Comparison of ENCODE assay signal across 1 cellular context in the genomic region with DNA sequence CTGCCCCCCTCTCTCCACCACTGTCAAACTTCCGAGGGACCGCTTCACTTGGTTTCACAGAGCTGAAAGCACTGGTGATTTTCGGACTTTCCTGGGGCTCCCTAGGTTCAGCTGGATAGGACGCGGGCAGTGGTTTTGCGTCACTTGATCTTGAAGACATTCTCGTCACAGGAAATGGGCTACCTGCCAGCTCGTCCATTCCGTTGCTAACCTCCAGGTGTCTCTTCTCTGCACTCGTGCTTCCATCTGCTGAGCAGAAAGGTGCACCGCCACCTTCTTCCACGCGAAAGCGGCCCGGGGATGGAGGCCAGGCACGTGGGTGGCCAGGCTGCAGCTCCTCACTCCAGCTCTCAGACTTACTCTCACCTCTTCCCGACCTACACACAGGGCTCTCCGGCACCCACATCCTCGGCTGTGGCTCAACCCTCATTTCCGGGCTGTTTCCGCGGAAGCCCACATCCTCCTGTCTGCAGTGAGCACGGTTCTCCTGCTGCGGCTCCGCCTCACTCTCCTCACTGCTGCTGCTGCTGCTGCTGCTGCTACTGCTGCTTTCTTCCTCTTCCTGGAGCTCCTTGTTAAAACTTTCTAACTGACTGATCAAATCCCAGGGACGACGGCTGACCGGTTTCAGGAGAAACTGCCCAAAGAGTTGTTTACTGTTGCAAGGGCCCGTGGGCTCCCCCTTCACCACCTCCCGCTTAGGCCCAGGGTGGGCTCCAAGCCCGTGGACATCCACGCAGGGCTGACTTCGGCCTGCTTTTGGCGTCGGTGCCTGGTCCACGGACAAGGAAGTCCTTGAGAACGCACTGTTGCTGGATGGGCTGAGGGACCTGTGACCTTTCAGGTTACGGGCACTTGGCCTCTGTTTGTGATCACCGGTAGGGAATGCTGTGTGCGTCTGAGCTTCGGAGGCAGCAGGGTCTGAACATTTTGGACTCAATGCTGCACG.
TF ChIP-seq lines count a peak whose summit lies in the region.

No MANE protein-coding gene starts in this region.

TF ChIP-seq in SK-N-SH, 30 proteins besides CTCF, POLR2A, EP300 and RAD21 (continued from another document):
- TF ChIP-seq, protein P1, sequence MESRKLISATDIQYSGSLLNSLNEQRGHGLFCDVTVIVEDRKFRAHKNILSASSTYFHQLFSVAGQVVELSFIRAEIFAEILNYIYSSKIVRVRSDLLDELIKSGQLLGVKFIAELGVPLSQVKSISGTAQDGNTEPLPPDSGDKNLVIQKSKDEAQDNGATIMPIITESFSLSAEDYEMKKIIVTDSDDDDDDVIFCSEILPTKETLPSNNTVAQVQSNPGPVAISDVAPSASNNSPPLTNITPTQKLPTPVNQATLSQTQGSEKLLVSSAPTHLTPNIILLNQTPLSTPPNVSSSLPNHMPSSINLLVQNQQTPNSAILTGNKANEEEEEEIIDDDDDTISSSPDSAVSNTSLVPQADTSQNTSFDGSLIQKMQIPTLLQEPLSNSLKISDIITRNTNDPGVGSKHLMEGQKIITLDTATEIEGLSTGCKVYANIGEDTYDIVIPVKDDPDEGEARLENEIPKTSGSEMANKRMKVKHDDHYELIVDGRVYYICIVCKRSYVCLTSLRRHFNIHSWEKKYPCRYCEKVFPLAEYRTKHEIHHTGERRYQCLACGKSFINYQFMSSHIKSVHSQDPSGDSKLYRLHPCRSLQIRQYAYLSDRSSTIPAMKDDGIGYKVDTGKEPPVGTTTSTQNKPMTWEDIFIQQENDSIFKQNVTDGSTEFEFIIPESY (IDR thresholded peaks at IDR 0.05; ENCODE audit: borderline replicate concordance, low read depth): no peak
- TF ChIP-seq, protein P2, sequence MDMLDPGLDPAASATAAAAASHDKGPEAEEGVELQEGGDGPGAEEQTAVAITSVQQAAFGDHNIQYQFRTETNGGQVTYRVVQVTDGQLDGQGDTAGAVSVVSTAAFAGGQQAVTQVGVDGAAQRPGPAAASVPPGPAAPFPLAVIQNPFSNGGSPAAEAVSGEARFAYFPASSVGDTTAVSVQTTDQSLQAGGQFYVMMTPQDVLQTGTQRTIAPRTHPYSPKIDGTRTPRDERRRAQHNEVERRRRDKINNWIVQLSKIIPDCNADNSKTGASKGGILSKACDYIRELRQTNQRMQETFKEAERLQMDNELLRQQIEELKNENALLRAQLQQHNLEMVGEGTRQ (IDR thresholded peaks at IDR 0.05; ENCODE audit: borderline replicate concordance, low read depth, low read length): no peak
- TF ChIP-seq CHD2 (IDR thresholded peaks at IDR 0.05; ENCODE audit: low read length, partially characterized antibody) (no peak), GABPA (IDR thresholded peaks at IDR 0.05; ENCODE audit: low read depth) (no peak)
- TF ChIP-seq, protein P3, sequence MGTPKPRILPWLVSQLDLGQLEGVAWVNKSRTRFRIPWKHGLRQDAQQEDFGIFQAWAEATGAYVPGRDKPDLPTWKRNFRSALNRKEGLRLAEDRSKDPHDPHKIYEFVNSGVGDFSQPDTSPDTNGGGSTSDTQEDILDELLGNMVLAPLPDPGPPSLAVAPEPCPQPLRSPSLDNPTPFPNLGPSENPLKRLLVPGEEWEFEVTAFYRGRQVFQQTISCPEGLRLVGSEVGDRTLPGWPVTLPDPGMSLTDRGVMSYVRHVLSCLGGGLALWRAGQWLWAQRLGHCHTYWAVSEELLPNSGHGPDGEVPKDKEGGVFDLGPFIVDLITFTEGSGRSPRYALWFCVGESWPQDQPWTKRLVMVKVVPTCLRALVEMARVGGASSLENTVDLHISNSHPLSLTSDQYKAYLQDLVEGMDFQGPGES (IDR thresholded peaks at IDR 0.05; ENCODE audit: low read depth, low read length): no peak
- TF ChIP-seq, protein P4, sequence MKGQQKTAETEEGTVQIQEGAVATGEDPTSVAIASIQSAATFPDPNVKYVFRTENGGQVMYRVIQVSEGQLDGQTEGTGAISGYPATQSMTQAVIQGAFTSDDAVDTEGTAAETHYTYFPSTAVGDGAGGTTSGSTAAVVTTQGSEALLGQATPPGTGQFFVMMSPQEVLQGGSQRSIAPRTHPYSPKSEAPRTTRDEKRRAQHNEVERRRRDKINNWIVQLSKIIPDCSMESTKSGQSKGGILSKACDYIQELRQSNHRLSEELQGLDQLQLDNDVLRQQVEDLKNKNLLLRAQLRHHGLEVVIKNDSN (IDR thresholded peaks at IDR 0.05; ENCODE audit: borderline replicate concordance, low read depth): no peak
